Comparison of ENCODE assay signal across 8 cellular contexts in genomic region chr18:8987250-8987649, GRCh38.
DNase-seq lines count a peak whose midpoint lies in the region; ATAC-seq and TF ChIP-seq lines count a peak whose summit lies in the region.
"Had no signal": no experiment of that assay in that cellular context is flagged by ENCODE, and none has a peak within 500 bp of the region (broad histone marks: within the 10 kb centered on the region; RNA-seq: fewer than 3 reads in every experiment).

No MANE protein-coding gene starts in this region.

- no peak overlapping the region for H3K4me3 ChIP-seq in fibroblast of mammary gland (ENCODE audit: control insufficient read depth, low read depth, low read length)

- peak; percentile 50 for ATAC-seq in GM19463 (IDR thresholded peaks at IDR 0.05; ENCODE audit: unreplicated experiment)
- no peak for ATAC-seq in GM21619 (IDR thresholded peaks at IDR 0.05; ENCODE audit: unreplicated experiment)

- no peak for TF ChIP-seq CTCF in fibroblast of mammary gland (conservative IDR thresholded peaks at IDR 0.05; ENCODE audit: control insufficient read depth, insufficient read depth, low read depth, low read length)

- DNase-seq in RPMI7951 (ENCODE audit: low read depth) (peak; percentile 45), fibroblast of mammary gland (ENCODE audit: low read depth) (peak; percentile 63), stromal cell of bone marrow (ENCODE audit: low read depth) (peak; percentile 87), medulla oblongata (ENCODE audit: extremely low spot score) (no peak), midbrain (lab: John Stamatoyannopoulos, UW) (no peak)
- DNase-seq: mesendoderm had no signal

Comparison
In these comparisons a context has a peak if more than half of its experiments do, and no peak if none do; other contexts are left out.
1. DNase-seq: peak in RPMI7951 (single experiment), fibroblast of mammary gland (single experiment) and stromal cell of bone marrow (single experiment); none in medulla oblongata (single experiment) and midbrain (single experiment).